13 cellular contexts compared by ENCODE assay signal in genomic region chr18:50011813-50012445, GRCh38.
A peak's percentile ranks its signal among the peaks of the same experiment; 100 is the strongest.
DNase-seq lines count a peak whose midpoint lies in the region; ATAC-seq and TF ChIP-seq lines count a peak whose summit lies in the region.
"Had no signal": no experiment of that assay in that cellular context is flagged by ENCODE, and none has a peak within 500 bp of the region (broad histone marks: within the 10 kb centered on the region; RNA-seq: fewer than 3 reads in every experiment).

No MANE protein-coding gene starts in this region.

- H3K27ac Mint-ChIP-seq in activated naive CD4-positive, alpha-beta T cell treated with anti-CD3 and anti-CD28 coated beads, Interleukin-2, amount 50 U/mL, for 72 hours, result no peak overlapping the region
- H3K27ac Mint-ChIP-seq: CD4-positive, alpha-beta T cell had no signal

- no peaks in the 10 kb centered on the region for H3K36me3 Mint-ChIP-seq in activated naive CD4-positive, alpha-beta T cell treated with anti-CD3 and anti-CD28 coated beads, Interleukin-2, amount 50 U/mL, for 72 hours

- TF ChIP-seq CTCF in astrocyte of the cerebellum (IDR thresholded peaks at IDR 0.05; ENCODE audit: low read depth, low read length, missing control alignments) (no peak), foreskin fibroblast (IDR thresholded peaks at IDR 0.05; ENCODE audit: low read depth, low read length) (no peak)

- no peaks in the 10 kb centered on the region for H3K9me3 Mint-ChIP-seq in activated naive CD4-positive, alpha-beta T cell treated with anti-CD3 and anti-CD28 coated beads, Interleukin-2, amount 50 U/mL, for 72 hours
- H3K9me3 Mint-ChIP-seq: CD4-positive, alpha-beta T cell had no signal

- DNase-seq in EH (ENCODE audit: low read depth) (peak; percentile 92), astrocyte of the cerebellum (ENCODE audit: low read depth) (peak; percentile 62), foreskin fibroblast (peak; percentile 85 to 93), skeletal muscle cell (ENCODE audit: low read depth) (peak; percentile 85), NCI-H510A (lab: John Stamatoyannopoulos, UW) (no peak)
- DNase-seq in activated naive CD4-positive, alpha-beta T cell treated with anti-CD3 and anti-CD28 coated beads, Interleukin-2, amount 50 U/mL, for 72 hours (ENCODE audit: low spot score in 2 of 2), result no peak
- DNase-seq in stimulated activated CD4-positive, alpha-beta T cell treated with anti-CD3 and anti-CD28 coated beads, Interleukin-2, amount 100 ng/mL, for 24 hours, result no peak
- DNase-seq: activated T-cell treated with anti-CD3 and anti-CD28 coated beads, Interleukin-2, amount 50 U/mL, for 48 hours; CD4-positive, alpha-beta T cell; central memory CD4-positive, alpha-beta T cell; NCI-H748 treated with DMSO at 0.1 percent for 48 hours had no signal

- in situ Hi-C loops in astrocyte of the cerebellum (cut with HindIII; ENCODE audit: low sequenced_read_pairs), result no loop called here

- H3K4me3 ChIP-seq in astrocyte of the cerebellum (ENCODE audit: low read depth, low read length), result no peak overlapping the region
- H3K4me3 ChIP-seq in foreskin fibroblast (ENCODE audit: low read depth in 1 of 2, low read length in 2 of 2), result no peak overlapping the region
- no peak overlapping the region for H3K4me3 ChIP-seq in skeletal muscle cell (ENCODE audit: low read depth, low read length)

- ATAC-seq in GM18867 (IDR thresholded peaks at IDR 0.05; ENCODE audit: unreplicated experiment), result no peak
- no peak for ATAC-seq in activated naive CD4-positive, alpha-beta T cell treated with anti-CD3 and anti-CD28 coated beads, Interleukin-2, amount 50 U/mL, for 72 hours
- ATAC-seq: foreskin keratinocyte had no signal

Comparison
In these comparisons a context has a peak if more than half of its experiments do, and no peak if none do; other contexts are left out.
1. DNase-seq: peak in EH (single experiment), astrocyte of the cerebellum (single experiment), foreskin fibroblast (2 of 2) and skeletal muscle cell (single experiment); none in NCI-H510A (single experiment), activated naive CD4-positive, alpha-beta T cell treated with anti-CD3 and anti-CD28 coated beads, Interleukin-2, amount 50 U/mL, for 72 hours (0 of 2) and stimulated activated CD4-positive, alpha-beta T cell treated with anti-CD3 and anti-CD28 coated beads, Interleukin-2, amount 100 ng/mL, for 24 hours (0 of 2).